Comparison of ENCODE assay signal across 9 cellular contexts in genomic region chr2:69309336-69310048, GRCh38.
DNase-seq lines count a peak whose midpoint lies in the region; ATAC-seq and TF ChIP-seq lines count a peak whose summit lies in the region.
"Had no signal": no experiment of that assay in that cellular context is flagged by ENCODE, and none has a peak within 500 bp of the region (broad histone marks: within the 10 kb centered on the region; RNA-seq: fewer than 3 reads in every experiment).

No MANE protein-coding gene starts in this region.

- TF ChIP-seq EP300 in esophagus muscularis mucosa (IDR thresholded peaks at IDR 0.05): no peak
- TF ChIP-seq EP300 in ovary (IDR thresholded peaks at IDR 0.05): no peak

- H3K36me3 ChIP-seq in esophagus muscularis mucosa: no peaks in the 10 kb centered on the region
- no peaks in the 10 kb centered on the region for H3K36me3 ChIP-seq in ovary

- 26% methylated on average over 8 of the region's 8 CpGs for WGBS in esophagus muscularis mucosa
- WGBS in ovary, 3 donors: 15 to 24% (median 15%) methylated on average over 8 of the region's 8 CpGs

- H3K4me1 ChIP-seq in esophagus muscularis mucosa (peaks cover 43 to 66% (median 61%) of the 10 kb centered on the region in 4 donors), ovary (ENCODE audit: insufficient read depth) (peaks cover 11% of the 10 kb centered on the region)

- H3K9me3 ChIP-seq in esophagus muscularis mucosa (peaks cover 0 to 7% (median 2%) of the 10 kb centered on the region in 4 donors), ovary (no peaks in the 10 kb centered on the region)

- H3K4me3 ChIP-seq in esophagus muscularis mucosa: peak overlapping the region in 1 of 4 donors; percentile 4
- H3K4me3 ChIP-seq in ovary: no peak overlapping the region

- TF ChIP-seq POLR2A in esophagus muscularis mucosa (IDR thresholded peaks at IDR 0.05; ENCODE audit: low read depth) (no peak), ovary (IDR thresholded peaks at IDR 0.05) (no peak)

- H3K27ac ChIP-seq in esophagus muscularis mucosa (replicated peaks in 1 of 4) (peak overlapping the region; percentile 85 to 92 (median 89)), ovary (peak overlapping the region in 1 of 2 donors; percentile 82)

- peak; percentile 79 for DNase-seq in COR-L47 (lab: John Stamatoyannopoulos, UW)
- peak; percentile 71 for DNase-seq in NCI-H526 treated with DMSO at 0.1 percent for 48 hours (lab: John Stamatoyannopoulos, UW)
- DNase-seq in esophagus muscularis mucosa (ENCODE audit: extremely low spot score): no peak
- peak; percentile 52 to 80 (median 74) for DNase-seq in ovary
- DNase-seq in D341Med (ENCODE audit: low spot score): no peak
- DNase-seq in iPS-NIHi11 (ENCODE audit: low spot score): no peak
- no peak for DNase-seq in left lobe of liver (ENCODE audit: low spot score)
- DNase-seq: NCI-H1048 had no signal

- ATAC-seq in GM21423 (IDR thresholded peaks at IDR 0.05; ENCODE audit: unreplicated experiment) (no peak), left lobe of liver (no peak)

- intact Hi-C loops in esophagus muscularis mucosa (cut with DNase I) (loop anchor here (2.0 kb wide), 1 partner anchor 367 kb away; no protein-coding TSS in a partner anchor), ovary (cut with DNase I) (loop anchor here in 3 of 4 donors (5.0 to 10.0 kb wide), 4 partner anchors 145 to 297 kb away; partner anchors contain the start of gene ANTXR1 (in 1 of the 3))

- no peaks in the 10 kb centered on the region for H3K27me3 ChIP-seq in esophagus muscularis mucosa
- H3K27me3 ChIP-seq in ovary: no peaks in the 10 kb centered on the region

- no peak for TF ChIP-seq CTCF in esophagus muscularis mucosa (IDR thresholded peaks at IDR 0.05)
- no peak for TF ChIP-seq CTCF in ovary (IDR thresholded peaks at IDR 0.05)

Comparison
In these comparisons a context has a peak if more than half of its experiments do, and no peak if none do; other contexts are left out.
1. DNase-seq: peak in COR-L47 (single experiment), NCI-H526 treated with DMSO at 0.1 percent for 48 hours (single experiment) and ovary (5 of 5); none in esophagus muscularis mucosa (single experiment), D341Med (single experiment), iPS-NIHi11 (single experiment) and left lobe of liver (single experiment).